ENCODE assay signal across 32 cellular contexts in the genomic region with DNA sequence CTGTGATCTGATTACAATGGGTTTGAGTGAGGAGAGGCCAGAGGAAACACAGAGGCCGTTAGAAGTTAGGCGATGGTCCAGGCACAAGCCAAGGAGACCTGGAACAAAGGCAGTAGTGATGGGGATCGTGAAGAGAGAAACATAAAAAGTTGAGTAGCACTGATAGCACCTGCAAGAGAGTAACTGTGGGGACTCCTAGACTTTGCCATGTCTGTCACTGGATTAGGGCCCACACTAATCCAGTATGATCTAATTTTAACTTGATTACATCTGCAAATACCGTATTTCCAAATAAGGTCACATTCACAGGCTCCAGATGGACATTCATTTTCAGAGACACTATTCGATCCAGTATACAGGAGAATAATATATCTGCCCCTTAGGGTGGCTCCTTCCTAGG.
"Had no signal": no experiment of that assay in that cellular context is flagged by ENCODE, and none has a peak within 500 bp of the region (broad histone marks: within the 10 kb centered on the region; RNA-seq: fewer than 3 reads in every experiment).

No MANE protein-coding gene starts in this region.

- H3K4me3 ChIP-seq: adrenal gland, ascending aorta, breast epithelium, cardiac muscle cell, colonic mucosa had no signal

- H3K4me3 Mint-ChIP-seq: activated CD4-positive, alpha-beta memory T cell treated with anti-CD3 and anti-CD28 coated beads, Interleukin-2, amount 10 ng/mL, durations not matched to agents 7 days and 5 days; activated CD4-positive, alpha-beta T cell treated with anti-CD3 and anti-CD28 coated beads for 36 hours; activated CD4-positive, alpha-beta T cell treated with anti-CD3 and anti-CD28 coated beads, Interleukin-2, amount 10 ng/mL, durations not matched to agents 24 days and 14 days; activated naive CD4-positive, alpha-beta T cell treated with anti-CD3 and anti-CD28 coated beads, Interleukin-2, amount 50 U/mL, for 24 hours; activated naive CD8-positive, alpha-beta T cell treated with anti-CD3 and anti-CD28 coated beads for 36 hours; activated naive CD8-positive, alpha-beta T cell treated with anti-CD3 and anti-CD28 coated beads, Interleukin-2, amount 50 U/mL, for 24 hours; activated T-cell treated with anti-CD3 and anti-CD28 coated beads, Interleukin-2, amount 50 U/mL, for 24 hours; activated T-cell treated with anti-CD3 and anti-CD28 coated beads, Interleukin-2, amount 50 U/mL, for 72 hours; activated T-helper 17 cell treated with anti-CD3 and anti-CD28 coated beads, Interleukin-2, amount 50 U/mL, for 72 hours; brain; T-helper 17 cell; T-helper 2 cell treated with Interferon-gamma antibody and Interleukin-4, amounts not matched to agents 5 μg/mL and 100 μg/mL, for 36 hours had no signal

- H3K9me3 ChIP-seq: adrenal gland, ascending aorta, colonic mucosa had no signal

- H3K4me1 ChIP-seq: adrenal gland, ascending aorta, breast epithelium, colonic mucosa had no signal

- H3K36me3 Mint-ChIP-seq: activated naive CD4-positive, alpha-beta T cell treated with anti-CD3 and anti-CD28 coated beads, Interleukin-2, amount 50 U/mL, for 24 hours; activated naive CD8-positive, alpha-beta T cell treated with anti-CD3 and anti-CD28 coated beads for 36 hours; brain had no signal

- H3K36me3 ChIP-seq: adrenal gland, ascending aorta, breast epithelium, cardiac muscle cell, colonic mucosa had no signal

- H3K9me3 Mint-ChIP-seq: activated CD4-positive, alpha-beta memory T cell treated with anti-CD3 and anti-CD28 coated beads, Interleukin-2, amount 10 ng/mL, durations not matched to agents 7 days and 5 days; activated CD4-positive, alpha-beta T cell treated with anti-CD3 and anti-CD28 coated beads, Interleukin-2, amount 10 ng/mL, durations not matched to agents 24 days and 14 days; activated naive CD4-positive, alpha-beta T cell treated with anti-CD3 and anti-CD28 coated beads, Interleukin-2, amount 50 U/mL, for 24 hours; activated naive CD8-positive, alpha-beta T cell treated with anti-CD3 and anti-CD28 coated beads for 36 hours; activated naive CD8-positive, alpha-beta T cell treated with anti-CD3 and anti-CD28 coated beads, Interleukin-2, amount 50 U/mL, for 24 hours; activated T-cell treated with anti-CD3 and anti-CD28 coated beads, Interleukin-2, amount 50 U/mL, for 72 hours; activated T-helper 17 cell treated with anti-CD3 and anti-CD28 coated beads, Interleukin-2, amount 50 U/mL, for 72 hours; T-helper 2 cell treated with Interferon-gamma antibody and Interleukin-4, amounts not matched to agents 5 μg/mL and 100 μg/mL, for 36 hours had no signal

- H3K27me3 ChIP-seq: adrenal gland, ascending aorta, breast epithelium, cardiac muscle cell, colonic mucosa had no signal

- H3K27ac Mint-ChIP-seq: activated CD4-positive, alpha-beta memory T cell treated with anti-CD3 and anti-CD28 coated beads, Interleukin-2, amount 10 ng/mL, durations not matched to agents 7 days and 5 days; activated CD4-positive, alpha-beta T cell treated with anti-CD3 and anti-CD28 coated beads for 36 hours; activated CD4-positive, alpha-beta T cell treated with anti-CD3 and anti-CD28 coated beads, Interleukin-2, amount 10 ng/mL, durations not matched to agents 24 days and 14 days; activated naive CD4-positive, alpha-beta T cell treated with anti-CD3 and anti-CD28 coated beads, Interleukin-2, amount 50 U/mL, for 24 hours; activated naive CD8-positive, alpha-beta T cell treated with anti-CD3 and anti-CD28 coated beads for 36 hours; activated naive CD8-positive, alpha-beta T cell treated with anti-CD3 and anti-CD28 coated beads, Interleukin-2, amount 50 U/mL, for 24 hours; activated T-cell treated with anti-CD3 and anti-CD28 coated beads, Interleukin-2, amount 50 U/mL, for 24 hours; activated T-cell treated with anti-CD3 and anti-CD28 coated beads, Interleukin-2, amount 50 U/mL, for 72 hours; activated T-helper 17 cell treated with anti-CD3 and anti-CD28 coated beads, Interleukin-2, amount 50 U/mL, for 72 hours; T-helper 17 cell; T-helper 2 cell treated with Interferon-gamma antibody and Interleukin-4, amounts not matched to agents 5 μg/mL and 100 μg/mL, for 36 hours had no signal

- H3K4me1 Mint-ChIP-seq: activated CD4-positive, alpha-beta memory T cell treated with anti-CD3 and anti-CD28 coated beads, Interleukin-2, amount 10 ng/mL, durations not matched to agents 7 days and 5 days; activated CD4-positive, alpha-beta T cell treated with anti-CD3 and anti-CD28 coated beads for 36 hours; activated CD4-positive, alpha-beta T cell treated with anti-CD3 and anti-CD28 coated beads, Interleukin-2, amount 10 ng/mL, durations not matched to agents 24 days and 14 days; activated naive CD4-positive, alpha-beta T cell treated with anti-CD3 and anti-CD28 coated beads, Interleukin-2, amount 50 U/mL, for 24 hours; activated naive CD8-positive, alpha-beta T cell treated with anti-CD3 and anti-CD28 coated beads for 36 hours; activated naive CD8-positive, alpha-beta T cell treated with anti-CD3 and anti-CD28 coated beads, Interleukin-2, amount 50 U/mL, for 24 hours; activated T-helper 17 cell treated with anti-CD3 and anti-CD28 coated beads, Interleukin-2, amount 50 U/mL, for 72 hours; T-helper 17 cell had no signal

- H3K27ac ChIP-seq: adrenal gland, ascending aorta, breast epithelium, cardiac muscle cell, colonic mucosa had no signal

- DNase-seq: activated CD4-positive, alpha-beta memory T cell treated with anti-CD3 and anti-CD28 coated beads, Interleukin-2, amount 10 ng/mL, durations not matched to agents 7 days and 5 days; activated CD4-positive, alpha-beta T cell treated with anti-CD3 and anti-CD28 coated beads for 36 hours; activated CD4-positive, alpha-beta T cell treated with anti-CD3 and anti-CD28 coated beads, Interleukin-2, amount 10 ng/mL, durations not matched to agents 24 days and 14 days; activated CD4-positive, CD25-positive, alpha-beta regulatory T cell; activated CD4-positive, CD25-positive, alpha-beta regulatory T cell treated with anti-CD3 and anti-CD28 coated beads, Interleukin-2, amount 50 U/mL, for 72 hours; activated CD8-positive, alpha-beta memory T cell treated with anti-CD3 and anti-CD28 coated beads, Interleukin-2, amount 50 U/mL, for 48 hours; activated effector memory CD4-positive, alpha-beta T cell treated with Interleukin-2 at 50 U/mL for 16 hours; activated gamma-delta T cell treated with Interleukin-2 at 50 U/mL for 16 hours; activated naive CD4-positive, alpha-beta T cell treated with Interleukin-2 at 50 U/mL for 16 hours; activated naive CD8-positive, alpha-beta T cell treated with anti-CD3 and anti-CD28 coated beads for 36 hours; activated naive CD8-positive, alpha-beta T cell treated with anti-CD3 and anti-CD28 coated beads, Interleukin-2, amount 50 U/mL, for 24 hours; activated T-cell treated with anti-CD3 and anti-CD28 coated beads for 4 hours; activated T-cell treated with anti-CD3 and anti-CD28 coated beads, Interleukin-2, amount 50 U/mL, for 24 hours; activated T-cell treated with anti-CD3 and anti-CD28 coated beads, Interleukin-2, amount 50 U/mL, for 72 hours; adrenal gland; amygdala; central memory CD4-positive, alpha-beta T cell; cerebellar nuclear complex; colonic mucosa; effector CD8-positive, alpha-beta T cell; foreskin fibroblast; head of caudate nucleus; hippocampal formation; T-helper 17 cell; T1000 had no signal
